Comparison of ENCODE assay signal across 8 cellular contexts in genomic region chr9:93095205-93096130, GRCh38. TPM values are rescaled to one million over a fixed set of nuclear protein-coding genes. Genes with fewer than 3 reads are reported as not detected.
DNase-seq lines count a peak whose midpoint lies in the region; ATAC-seq and TF ChIP-seq lines count a peak whose summit lies in the region.

No MANE protein-coding gene starts in this region.

- TF ChIP-seq POLR2A in spleen (IDR thresholded peaks at IDR 0.05) = peak in 2 of 3 donors; percentile 50 to 72

- no peaks in the 10 kb centered on the region for H3K27me3 ChIP-seq in spleen (replicated peaks in 1 of 7)

- ATAC-seq in GM19035 (IDR thresholded peaks at IDR 0.05; ENCODE audit: unreplicated experiment) (peak; percentile 73), HG03280 (IDR thresholded peaks at IDR 0.05; ENCODE audit: unreplicated experiment) (peak; percentile 68)

- 2 to 4% (median 3%) methylated on average over 27 to 93 of the region's 95 CpGs for WGBS in spleen, 5 donors

- DNase-seq in AG10803 (ENCODE audit: low read depth) (peak; percentile 97), NCI-H345 (lab: John Stamatoyannopoulos, UW) (peak; percentile 98), caudate nucleus (lab: John Stamatoyannopoulos, UW) (peak; percentile 68 to 100 (median 99)), iris pigment epithelial cell (ENCODE audit: low read depth) (peak; percentile 98), spleen (peak; percentile 100)
- peak; percentile 100 for DNase-seq in activated CD4-positive, CD25-positive, alpha-beta regulatory T cell (lab: John Stamatoyannopoulos, UW)

- H3K27ac ChIP-seq in caudate nucleus (ENCODE audit: low read depth, low read length) (peak overlapping the region; percentile 93), spleen (peak overlapping the region; percentile 95 to 100 (median 98))

- no peaks in the 10 kb centered on the region for H3K36me3 ChIP-seq in spleen

- peak overlapping the region; percentile 62 for H3K4me3 ChIP-seq in AG10803 (ENCODE audit: low read length)
- H3K4me3 ChIP-seq in spleen = peak overlapping the region; percentile 14 to 99 (median 94)

- H3K4me1 ChIP-seq in spleen = peaks cover 62 to 86% (median 76%) of the 10 kb centered on the region in 6 donors

- TF ChIP-seq CTCF in AG10803 (conservative IDR thresholded peaks at IDR 0.05; ENCODE audit: low read length) (no peak), spleen (IDR thresholded peaks at IDR 0.05 in 8 of 11, conservative IDR thresholded peaks at IDR 0.05 in 3 of 11) (peak in 2 of 11 experiments; percentile 27 to 38)

- intact Hi-C loops in spleen (cut with DNase I; ENCODE audit: low total_unique reads) = loop anchor here (10.0 kb wide), 1 partner anchor 91 kb away; no protein-coding TSS in a partner anchor

- H3K9me3 ChIP-seq in spleen = peaks cover 0 to 6% (median 0%) of the 10 kb centered on the region in 8 donors

RNA-seq across cellular contexts. Expression of gene CARD19, which starts 0.5 kb away (rescaled TPM):
- total RNA-seq in spleen = 10 to 100 TPM; 32.8 to 78.8 (median 44.6) TPM
- 10 to 100 TPM; 21.7 to 38.9 (median 23.0) TPM for polyA plus RNA-seq in spleen

RNA-seq across cellular contexts. Expression of gene SUSD3, which starts 37.0 kb away (rescaled TPM):
- total RNA-seq in spleen = 10 to 100 TPM; 27.6 to 54.8 (median 35.8) TPM
- polyA plus RNA-seq in spleen = 10 to 100 TPM; 50.4 to 68.8 (median 57.4) TPM

RNA-seq across cellular contexts. Expression of gene NINJ1, which starts 38.6 kb away (rescaled TPM):
- total RNA-seq in spleen = 100 to 1,000 TPM in 6 of 7 donors, 10 to 100 TPM in 1; 75.0 to 142 (median 113) TPM
- 10 to 100 TPM; 26.5 to 68.9 (median 50.4) TPM for polyA plus RNA-seq in spleen

Comparison
In these comparisons a context has a peak if more than half of its experiments do, and no peak if none do; other contexts are left out.
1. Peak in every context shown above with its lines: DNase-seq, ATAC-seq, H3K4me3 ChIP-seq and H3K27ac ChIP-seq.